ENCODE assay signal across 1 cellular context in the genomic region with DNA sequence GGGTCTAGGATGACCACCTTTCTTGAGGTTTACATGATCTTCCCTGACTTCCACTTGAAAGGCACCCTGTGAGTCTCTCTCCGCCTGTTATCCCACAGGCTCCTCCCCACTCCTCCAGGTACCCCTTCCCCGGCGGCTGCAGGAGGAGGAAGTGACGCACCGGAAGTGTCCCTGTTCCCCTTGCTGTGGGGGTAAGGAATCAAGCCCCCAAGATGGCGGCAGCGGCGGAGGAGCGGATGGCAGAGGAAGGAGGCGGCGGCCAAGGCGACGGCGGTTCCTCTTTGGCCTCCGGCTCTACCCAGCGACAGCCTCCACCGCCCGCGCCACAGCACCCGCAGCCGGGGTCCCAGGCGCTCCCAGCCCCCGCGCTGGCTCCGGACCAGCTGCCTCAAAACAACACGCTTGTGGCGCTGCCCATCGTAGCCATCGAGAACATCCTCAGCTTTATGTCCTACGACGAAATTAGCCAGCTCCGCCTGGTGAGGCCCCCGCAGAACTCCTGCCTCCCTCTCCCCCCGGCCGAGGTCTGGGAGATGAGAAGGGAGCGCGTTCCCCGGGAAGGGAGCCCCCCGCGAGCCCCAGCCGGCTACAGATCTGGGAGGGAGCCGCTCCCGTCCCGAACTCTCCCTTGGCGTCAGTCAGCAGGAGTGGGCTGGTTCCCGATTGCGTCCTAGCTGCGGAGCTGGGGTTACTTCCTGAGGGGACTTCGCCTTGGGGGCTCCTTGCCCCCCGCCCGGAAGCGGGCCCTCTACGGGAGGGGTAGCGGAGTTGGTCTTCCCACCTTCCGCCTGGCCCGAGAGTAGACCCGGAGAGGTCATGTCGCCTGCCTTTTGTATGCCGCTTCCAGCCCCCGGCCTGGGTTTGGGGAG.
TF ChIP-seq lines count a peak whose summit lies in the region.

A gene with protein sequence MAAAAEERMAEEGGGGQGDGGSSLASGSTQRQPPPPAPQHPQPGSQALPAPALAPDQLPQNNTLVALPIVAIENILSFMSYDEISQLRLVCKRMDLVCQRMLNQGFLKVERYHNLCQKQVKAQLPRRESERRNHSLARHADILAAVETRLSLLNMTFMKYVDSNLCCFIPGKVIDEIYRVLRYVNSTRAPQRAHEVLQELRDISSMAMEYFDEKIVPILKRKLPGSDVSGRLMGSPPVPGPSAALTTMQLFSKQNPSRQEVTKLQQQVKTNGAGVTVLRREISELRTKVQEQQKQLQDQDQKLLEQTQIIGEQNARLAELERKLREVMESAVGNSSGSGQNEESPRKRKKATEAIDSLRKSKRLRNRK (plus strand): TSS at position 194 of the 869 bp plus-strand sequence. CDS start 19 bp downstream, at position 213.

TF ChIP-seq in HepG2, 621 proteins besides CTCF, POLR2A, EP300 and RAD21 (continued from another document and continues in another):
- TF ChIP-seq, protein P1, sequence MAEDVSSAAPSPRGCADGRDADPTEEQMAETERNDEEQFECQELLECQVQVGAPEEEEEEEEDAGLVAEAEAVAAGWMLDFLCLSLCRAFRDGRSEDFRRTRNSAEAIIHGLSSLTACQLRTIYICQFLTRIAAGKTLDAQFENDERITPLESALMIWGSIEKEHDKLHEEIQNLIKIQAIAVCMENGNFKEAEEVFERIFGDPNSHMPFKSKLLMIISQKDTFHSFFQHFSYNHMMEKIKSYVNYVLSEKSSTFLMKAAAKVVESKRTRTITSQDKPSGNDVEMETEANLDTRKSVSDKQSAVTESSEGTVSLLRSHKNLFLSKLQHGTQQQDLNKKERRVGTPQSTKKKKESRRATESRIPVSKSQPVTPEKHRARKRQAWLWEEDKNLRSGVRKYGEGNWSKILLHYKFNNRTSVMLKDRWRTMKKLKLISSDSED (CRISPR knock-in tag; IDR thresholded peaks at IDR 0.05), result no peak
- TF ChIP-seq, protein P2, sequence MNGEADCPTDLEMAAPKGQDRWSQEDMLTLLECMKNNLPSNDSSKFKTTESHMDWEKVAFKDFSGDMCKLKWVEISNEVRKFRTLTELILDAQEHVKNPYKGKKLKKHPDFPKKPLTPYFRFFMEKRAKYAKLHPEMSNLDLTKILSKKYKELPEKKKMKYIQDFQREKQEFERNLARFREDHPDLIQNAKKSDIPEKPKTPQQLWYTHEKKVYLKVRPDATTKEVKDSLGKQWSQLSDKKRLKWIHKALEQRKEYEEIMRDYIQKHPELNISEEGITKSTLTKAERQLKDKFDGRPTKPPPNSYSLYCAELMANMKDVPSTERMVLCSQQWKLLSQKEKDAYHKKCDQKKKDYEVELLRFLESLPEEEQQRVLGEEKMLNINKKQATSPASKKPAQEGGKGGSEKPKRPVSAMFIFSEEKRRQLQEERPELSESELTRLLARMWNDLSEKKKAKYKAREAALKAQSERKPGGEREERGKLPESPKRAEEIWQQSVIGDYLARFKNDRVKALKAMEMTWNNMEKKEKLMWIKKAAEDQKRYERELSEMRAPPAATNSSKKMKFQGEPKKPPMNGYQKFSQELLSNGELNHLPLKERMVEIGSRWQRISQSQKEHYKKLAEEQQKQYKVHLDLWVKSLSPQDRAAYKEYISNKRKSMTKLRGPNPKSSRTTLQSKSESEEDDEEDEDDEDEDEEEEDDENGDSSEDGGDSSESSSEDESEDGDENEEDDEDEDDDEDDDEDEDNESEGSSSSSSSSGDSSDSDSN (CRISPR knock-in tag; IDR thresholded peaks at IDR 0.05), result peak; percentile 84
- TF ChIP-seq, protein P3, sequence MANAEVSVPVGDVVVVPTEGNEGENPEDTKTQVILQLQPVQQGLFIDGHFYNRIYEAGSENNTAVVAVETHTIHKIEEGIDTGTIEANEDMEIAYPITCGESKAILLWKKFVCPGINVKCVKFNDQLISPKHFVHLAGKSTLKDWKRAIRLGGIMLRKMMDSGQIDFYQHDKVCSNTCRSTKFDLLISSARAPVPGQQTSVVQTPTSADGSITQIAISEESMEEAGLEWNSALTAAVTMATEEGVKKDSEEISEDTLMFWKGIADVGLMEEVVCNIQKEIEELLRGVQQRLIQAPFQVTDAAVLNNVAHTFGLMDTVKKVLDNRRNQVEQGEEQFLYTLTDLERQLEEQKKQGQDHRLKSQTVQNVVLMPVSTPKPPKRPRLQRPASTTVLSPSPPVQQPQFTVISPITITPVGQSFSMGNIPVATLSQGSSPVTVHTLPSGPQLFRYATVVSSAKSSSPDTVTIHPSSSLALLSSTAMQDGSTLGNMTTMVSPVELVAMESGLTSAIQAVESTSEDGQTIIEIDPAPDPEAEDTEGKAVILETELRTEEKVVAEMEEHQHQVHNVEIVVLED (CRISPR knock-in tag; IDR thresholded peaks at IDR 0.05; ENCODE audit: borderline replicate concordance), result no peak; the same call in 1 of the 2 replicates
- TF ChIP-seq RXRB (CRISPR knock-in tag; IDR thresholded peaks at IDR 0.05; ENCODE audit: borderline replicate concordance) (peak; percentile 43; the same call in 1 of the 2 replicates), ADNP (CRISPR knock-in tag; IDR thresholded peaks at IDR 0.05) (no peak), ZNF446 (CRISPR knock-in tag; IDR thresholded peaks at IDR 0.05) (no peak; the same call in 1 of the 2 replicates), KLF15 (CRISPR knock-in tag; IDR thresholded peaks at IDR 0.05; ENCODE audit: borderline replicate concordance) (no peak; the same call in 1 of the 2 replicates), TARDBP (CRISPR knock-in tag; IDR thresholded peaks at IDR 0.05) (peak; percentile 81; the same call in 1 of the 2 replicates), ZBTB42 (CRISPR knock-in tag; IDR thresholded peaks at IDR 0.05) (no peak), MLLT10 (CRISPR knock-in tag; IDR thresholded peaks at IDR 0.05) (no peak), MIER3 (CRISPR knock-in tag; IDR thresholded peaks at IDR 0.05; ENCODE audit: borderline replicate concordance) (peak; percentile 73; the same call in 1 of the 2 replicates), HMG20A (CRISPR knock-in tag; IDR thresholded peaks at IDR 0.05; ENCODE audit: borderline replicate concordance) (no peak), PCBP1 (IDR thresholded peaks at IDR 0.05; ENCODE audit: borderline replicate concordance, low read depth, low read length) (no peak), PHF20 (CRISPR knock-in tag; IDR thresholded peaks at IDR 0.05) (peak; percentile 93), NR2C2 (CRISPR knock-in tag; IDR thresholded peaks at IDR 0.05; ENCODE audit: borderline replicate concordance) (peak; percentile 63; the same call in 1 of the 2 replicates), KLF6 (CRISPR knock-in tag; IDR thresholded peaks at IDR 0.05) (0 out of 2 replicates have a peak, but pooled peaks have one; percentile 66), ZNF292 (CRISPR knock-in tag; IDR thresholded peaks at IDR 0.05; ENCODE audit: borderline replicate concordance, low read depth) (no peak), JARID2 (CRISPR knock-in tag; IDR thresholded peaks at IDR 0.05; ENCODE audit: insufficient replicate concordance) (peak; percentile 47), IRF2 (CRISPR knock-in tag; IDR thresholded peaks at IDR 0.05) (peak; percentile 77), TBP (CRISPR knock-in tag; IDR thresholded peaks at IDR 0.05) (no peak), FOXM1 (CRISPR knock-in tag; IDR thresholded peaks at IDR 0.05) (no peak), ZNF772 (CRISPR knock-in tag; IDR thresholded peaks at IDR 0.05) (peak; percentile 74; the same call in 1 of the 2 replicates), SOX6 (IDR thresholded peaks at IDR 0.05) (no peak), SOX6 (CRISPR knock-in tag; IDR thresholded peaks at IDR 0.05) (0 out of 2 replicates have a peak, but pooled peaks have one; percentile 44), SKI (IDR thresholded peaks at IDR 0.05; ENCODE audit: partially characterized antibody) (no peak), U2AF1 (optimal IDR thresholded peaks at IDR 0.05; ENCODE audit: low read depth, low read length) (no peak), ZFP36L2 (CRISPR knock-in tag; IDR thresholded peaks at IDR 0.05) (no peak), RBFOX2 (IDR thresholded peaks at IDR 0.05; ENCODE audit: low read depth, low read length) (peak; percentile 94), ZNF263 (CRISPR knock-in tag; IDR thresholded peaks at IDR 0.05) (peak; percentile 93), ZNF773 (CRISPR knock-in tag; IDR thresholded peaks at IDR 0.05; ENCODE audit: borderline replicate concordance) (no peak)
- TF ChIP-seq, protein P4, sequence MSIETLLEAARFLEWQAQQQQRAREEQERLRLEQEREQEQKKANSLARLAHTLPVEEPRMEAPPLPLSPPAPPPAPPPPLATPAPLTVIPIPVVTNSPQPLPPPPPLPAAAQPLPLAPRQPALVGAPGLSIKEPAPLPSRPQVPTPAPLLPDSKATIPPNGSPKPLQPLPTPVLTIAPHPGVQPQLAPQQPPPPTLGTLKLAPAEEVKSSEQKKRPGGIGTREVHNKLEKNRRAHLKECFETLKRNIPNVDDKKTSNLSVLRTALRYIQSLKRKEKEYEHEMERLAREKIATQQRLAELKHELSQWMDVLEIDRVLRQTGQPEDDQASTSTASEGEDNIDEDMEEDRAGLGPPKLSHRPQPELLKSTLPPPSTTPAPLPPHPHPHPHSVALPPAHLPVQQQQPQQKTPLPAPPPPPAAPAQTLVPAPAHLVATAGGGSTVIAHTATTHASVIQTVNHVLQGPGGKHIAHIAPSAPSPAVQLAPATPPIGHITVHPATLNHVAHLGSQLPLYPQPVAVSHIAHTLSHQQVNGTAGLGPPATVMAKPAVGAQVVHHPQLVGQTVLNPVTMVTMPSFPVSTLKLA (IDR thresholded peaks at IDR 0.05), result no peak
- TF ChIP-seq, protein P5, sequence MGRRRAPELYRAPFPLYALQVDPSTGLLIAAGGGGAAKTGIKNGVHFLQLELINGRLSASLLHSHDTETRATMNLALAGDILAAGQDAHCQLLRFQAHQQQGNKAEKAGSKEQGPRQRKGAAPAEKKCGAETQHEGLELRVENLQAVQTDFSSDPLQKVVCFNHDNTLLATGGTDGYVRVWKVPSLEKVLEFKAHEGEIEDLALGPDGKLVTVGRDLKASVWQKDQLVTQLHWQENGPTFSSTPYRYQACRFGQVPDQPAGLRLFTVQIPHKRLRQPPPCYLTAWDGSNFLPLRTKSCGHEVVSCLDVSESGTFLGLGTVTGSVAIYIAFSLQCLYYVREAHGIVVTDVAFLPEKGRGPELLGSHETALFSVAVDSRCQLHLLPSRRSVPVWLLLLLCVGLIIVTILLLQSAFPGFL (CRISPR knock-in tag; IDR thresholded peaks at IDR 0.05), result no peak
- TF ChIP-seq, protein P6, sequence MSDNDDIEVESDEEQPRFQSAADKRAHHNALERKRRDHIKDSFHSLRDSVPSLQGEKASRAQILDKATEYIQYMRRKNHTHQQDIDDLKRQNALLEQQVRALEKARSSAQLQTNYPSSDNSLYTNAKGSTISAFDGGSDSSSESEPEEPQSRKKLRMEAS (IDR thresholded peaks at IDR 0.05), result peak; percentile 76; the same call in 1 of the 2 replicates
- TF ChIP-seq, protein P7, sequence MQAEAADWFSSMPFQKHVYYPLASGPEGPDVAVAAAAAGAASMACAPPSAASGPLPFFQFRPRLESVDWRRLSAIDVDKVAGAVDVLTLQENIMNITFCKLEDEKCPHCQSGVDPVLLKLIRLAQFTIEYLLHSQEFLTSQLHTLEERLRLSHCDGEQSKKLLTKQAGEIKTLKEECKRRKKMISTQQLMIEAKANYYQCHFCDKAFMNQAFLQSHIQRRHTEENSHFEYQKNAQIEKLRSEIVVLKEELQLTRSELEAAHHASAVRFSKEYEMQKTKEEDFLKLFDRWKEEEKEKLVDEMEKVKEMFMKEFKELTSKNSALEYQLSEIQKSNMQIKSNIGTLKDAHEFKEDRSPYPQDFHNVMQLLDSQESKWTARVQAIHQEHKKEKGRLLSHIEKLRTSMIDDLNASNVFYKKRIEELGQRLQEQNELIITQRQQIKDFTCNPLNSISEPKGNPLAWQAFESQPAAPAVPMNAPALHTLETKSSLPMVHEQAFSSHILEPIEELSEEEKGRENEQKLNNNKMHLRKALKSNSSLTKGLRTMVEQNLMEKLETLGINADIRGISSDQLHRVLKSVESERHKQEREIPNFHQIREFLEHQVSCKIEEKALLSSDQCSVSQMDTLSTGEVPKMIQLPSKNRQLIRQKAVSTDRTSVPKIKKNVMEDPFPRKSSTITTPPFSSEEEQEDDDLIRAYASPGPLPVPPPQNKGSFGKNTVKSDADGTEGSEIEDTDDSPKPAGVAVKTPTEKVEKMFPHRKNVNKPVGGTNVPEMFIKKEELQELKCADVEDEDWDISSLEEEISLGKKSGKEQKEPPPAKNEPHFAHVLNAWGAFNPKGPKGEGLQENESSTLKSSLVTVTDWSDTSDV (CRISPR knock-in tag; IDR thresholded peaks at IDR 0.05), result peak; percentile 88; the same call in 1 of the 2 replicates
- TF ChIP-seq, protein P8, sequence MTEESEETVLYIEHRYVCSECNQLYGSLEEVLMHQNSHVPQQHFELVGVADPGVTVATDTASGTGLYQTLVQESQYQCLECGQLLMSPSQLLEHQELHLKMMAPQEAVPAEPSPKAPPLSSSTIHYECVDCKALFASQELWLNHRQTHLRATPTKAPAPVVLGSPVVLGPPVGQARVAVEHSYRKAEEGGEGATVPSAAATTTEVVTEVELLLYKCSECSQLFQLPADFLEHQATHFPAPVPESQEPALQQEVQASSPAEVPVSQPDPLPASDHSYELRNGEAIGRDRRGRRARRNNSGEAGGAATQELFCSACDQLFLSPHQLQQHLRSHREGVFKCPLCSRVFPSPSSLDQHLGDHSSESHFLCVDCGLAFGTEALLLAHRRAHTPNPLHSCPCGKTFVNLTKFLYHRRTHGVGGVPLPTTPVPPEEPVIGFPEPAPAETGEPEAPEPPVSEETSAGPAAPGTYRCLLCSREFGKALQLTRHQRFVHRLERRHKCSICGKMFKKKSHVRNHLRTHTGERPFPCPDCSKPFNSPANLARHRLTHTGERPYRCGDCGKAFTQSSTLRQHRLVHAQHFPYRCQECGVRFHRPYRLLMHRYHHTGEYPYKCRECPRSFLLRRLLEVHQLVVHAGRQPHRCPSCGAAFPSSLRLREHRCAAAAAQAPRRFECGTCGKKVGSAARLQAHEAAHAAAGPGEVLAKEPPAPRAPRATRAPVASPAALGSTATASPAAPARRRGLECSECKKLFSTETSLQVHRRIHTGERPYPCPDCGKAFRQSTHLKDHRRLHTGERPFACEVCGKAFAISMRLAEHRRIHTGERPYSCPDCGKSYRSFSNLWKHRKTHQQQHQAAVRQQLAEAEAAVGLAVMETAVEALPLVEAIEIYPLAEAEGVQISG (CRISPR knock-in tag; IDR thresholded peaks at IDR 0.05), result peak; percentile 88
- TF ChIP-seq, protein P9, sequence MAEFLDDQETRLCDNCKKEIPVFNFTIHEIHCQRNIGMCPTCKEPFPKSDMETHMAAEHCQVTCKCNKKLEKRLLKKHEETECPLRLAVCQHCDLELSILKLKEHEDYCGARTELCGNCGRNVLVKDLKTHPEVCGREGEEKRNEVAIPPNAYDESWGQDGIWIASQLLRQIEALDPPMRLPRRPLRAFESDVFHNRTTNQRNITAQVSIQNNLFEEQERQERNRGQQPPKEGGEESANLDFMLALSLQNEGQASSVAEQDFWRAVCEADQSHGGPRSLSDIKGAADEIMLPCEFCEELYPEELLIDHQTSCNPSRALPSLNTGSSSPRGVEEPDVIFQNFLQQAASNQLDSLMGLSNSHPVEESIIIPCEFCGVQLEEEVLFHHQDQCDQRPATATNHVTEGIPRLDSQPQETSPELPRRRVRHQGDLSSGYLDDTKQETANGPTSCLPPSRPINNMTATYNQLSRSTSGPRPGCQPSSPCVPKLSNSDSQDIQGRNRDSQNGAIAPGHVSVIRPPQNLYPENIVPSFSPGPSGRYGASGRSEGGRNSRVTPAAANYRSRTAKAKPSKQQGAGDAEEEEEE (CRISPR knock-in tag; IDR thresholded peaks at IDR 0.05; ENCODE audit: borderline replicate concordance), result no peak
